ENCODE assay signal across 1 cellular context in the genomic region with DNA sequence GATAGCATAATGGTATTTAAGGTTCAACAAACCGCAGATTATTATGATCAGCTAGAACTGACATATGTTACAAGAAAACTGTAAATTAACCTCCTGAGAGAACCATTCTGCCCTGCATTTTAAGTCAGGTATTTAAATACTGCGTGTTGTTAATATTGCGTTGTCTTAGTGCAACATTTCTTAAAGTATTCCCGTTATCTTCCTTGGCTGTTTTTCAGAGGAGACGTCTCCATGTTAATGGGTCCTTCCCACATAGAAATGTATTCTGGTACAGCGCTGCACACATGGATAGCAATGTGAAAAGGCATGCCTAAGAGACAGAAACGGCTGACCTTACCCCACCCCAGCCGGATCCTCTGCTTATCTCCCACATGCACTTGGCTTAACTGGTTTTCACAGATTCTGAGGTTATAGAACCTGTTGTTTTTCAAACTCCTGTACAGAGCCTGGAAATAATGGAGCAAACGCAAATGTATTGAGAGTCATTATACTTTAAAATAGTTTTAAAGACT.
TF ChIP-seq lines count a peak whose summit lies in the region.

No MANE protein-coding gene starts in this region.

TF ChIP-seq in K562, 482 proteins besides CTCF, POLR2A, EP300 and RAD21 (continued from another document and continues in another):
- TF ChIP-seq FOXP4 (CRISPR knock-in tag; IDR thresholded peaks at IDR 0.05; ENCODE audit: borderline replicate concordance): no peak
- peak; percentile 85 for TF ChIP-seq RNF2 (IDR thresholded peaks at IDR 0.05)
- no peak for TF ChIP-seq NFXL1 (CRISPR knock-in tag; IDR thresholded peaks at IDR 0.05)
- no peak for TF ChIP-seq PURB (CRISPR knock-in tag; IDR thresholded peaks at IDR 0.05; ENCODE audit: low read depth)
- TF ChIP-seq GABPA (tag; conservative IDR thresholded peaks at IDR 0.05; ENCODE audit: low read depth): no peak; the same call in 1 of the 2 replicates
- no peak for TF ChIP-seq NR4A1 (CRISPR knock-in tag; IDR thresholded peaks at IDR 0.05)
- TF ChIP-seq NR4A1 (tag; IDR thresholded peaks at IDR 0.05): 0 out of 2 replicates have a peak, but pooled peaks have one; percentile 57
- no peak for TF ChIP-seq HNRNPL (IDR thresholded peaks at IDR 0.05; ENCODE audit: low read depth, low read length)
- TF ChIP-seq FOXJ3 (CRISPR knock-in tag; IDR thresholded peaks at IDR 0.05): no peak
- no peak for TF ChIP-seq RFX1 (IDR thresholded peaks at IDR 0.05)
- TF ChIP-seq, protein P1, sequence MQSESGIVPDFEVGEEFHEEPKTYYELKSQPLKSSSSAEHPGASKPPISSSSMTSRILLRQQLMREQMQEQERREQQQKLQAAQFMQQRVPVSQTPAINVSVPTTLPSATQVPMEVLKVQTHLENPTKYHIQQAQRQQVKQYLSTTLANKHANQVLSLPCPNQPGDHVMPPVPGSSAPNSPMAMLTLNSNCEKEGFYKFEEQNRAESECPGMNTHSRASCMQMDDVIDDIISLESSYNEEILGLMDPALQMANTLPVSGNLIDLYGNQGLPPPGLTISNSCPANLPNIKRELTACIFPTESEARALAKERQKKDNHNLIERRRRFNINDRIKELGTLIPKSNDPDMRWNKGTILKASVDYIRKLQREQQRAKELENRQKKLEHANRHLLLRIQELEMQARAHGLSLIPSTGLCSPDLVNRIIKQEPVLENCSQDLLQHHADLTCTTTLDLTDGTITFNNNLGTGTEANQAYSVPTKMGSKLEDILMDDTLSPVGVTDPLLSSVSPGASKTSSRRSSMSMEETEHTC (IDR thresholded peaks at IDR 0.05): no peak
- no peak for TF ChIP-seq MED1 (CRISPR knock-in tag; IDR thresholded peaks at IDR 0.05; ENCODE audit: borderline replicate concordance)
- TF ChIP-seq HNRNPLL (IDR thresholded peaks at IDR 0.05; ENCODE audit: low read depth, low read length, poor library complexity, severe bottlenecking): no peak
- TF ChIP-seq ARHGAP35 (IDR thresholded peaks at IDR 0.05; ENCODE audit: partially characterized antibody): no peak
- TF ChIP-seq ZBTB34 (CRISPR knock-in tag; IDR thresholded peaks at IDR 0.05): no peak
- TF ChIP-seq ZEB2 (IDR thresholded peaks at IDR 0.05): peak; percentile 83; the same call in 1 of the 2 replicates
- no peak for TF ChIP-seq RBM14 (IDR thresholded peaks at IDR 0.05; ENCODE audit: borderline replicate concordance, insufficient read depth, low read depth, low read length)
- TF ChIP-seq JUN (IDR thresholded peaks at IDR 0.05; ENCODE audit: borderline replicate concordance, low read depth, low read length): no peak
- TF ChIP-seq JUN (CRISPR knock-in tag; IDR thresholded peaks at IDR 0.05; ENCODE audit: borderline replicate concordance): no peak
- TF ChIP-seq, protein P2, sequence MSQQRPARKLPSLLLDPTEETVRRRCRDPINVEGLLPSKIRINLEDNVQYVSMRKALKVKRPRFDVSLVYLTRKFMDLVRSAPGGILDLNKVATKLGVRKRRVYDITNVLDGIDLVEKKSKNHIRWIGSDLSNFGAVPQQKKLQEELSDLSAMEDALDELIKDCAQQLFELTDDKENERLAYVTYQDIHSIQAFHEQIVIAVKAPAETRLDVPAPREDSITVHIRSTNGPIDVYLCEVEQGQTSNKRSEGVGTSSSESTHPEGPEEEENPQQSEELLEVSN (IDR thresholded peaks at IDR 0.05; ENCODE audit: borderline replicate concordance in 1 of 2, extremely low read depth in 1 of 2, insufficient read depth in 1 of 2, insufficient read length in 1 of 2, low read depth in 1 of 2, low read length in 1 of 2, poor library complexity in 1 of 2, severe bottlenecking in 1 of 2): peak in 1 of 2 experiments; percentile 7
- TF ChIP-seq, protein P3, sequence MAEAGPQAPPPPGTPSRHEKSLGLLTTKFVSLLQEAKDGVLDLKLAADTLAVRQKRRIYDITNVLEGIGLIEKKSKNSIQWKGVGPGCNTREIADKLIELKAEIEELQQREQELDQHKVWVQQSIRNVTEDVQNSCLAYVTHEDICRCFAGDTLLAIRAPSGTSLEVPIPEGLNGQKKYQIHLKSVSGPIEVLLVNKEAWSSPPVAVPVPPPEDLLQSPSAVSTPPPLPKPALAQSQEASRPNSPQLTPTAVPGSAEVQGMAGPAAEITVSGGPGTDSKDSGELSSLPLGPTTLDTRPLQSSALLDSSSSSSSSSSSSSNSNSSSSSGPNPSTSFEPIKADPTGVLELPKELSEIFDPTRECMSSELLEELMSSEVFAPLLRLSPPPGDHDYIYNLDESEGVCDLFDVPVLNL (CRISPR knock-in tag; IDR thresholded peaks at IDR 0.05; ENCODE audit: low read depth): no peak
- no peak for TF ChIP-seq ZNF717 (CRISPR knock-in tag; IDR thresholded peaks at IDR 0.05)
- TF ChIP-seq TBP (optimal IDR thresholded peaks at IDR 0.05; ENCODE audit: low read depth, low read length): no peak
- TF ChIP-seq HCFC1 (IDR thresholded peaks at IDR 0.05; ENCODE audit: low read depth, low read length): no peak
- TF ChIP-seq TRIM28 (IDR thresholded peaks at IDR 0.05): peak; percentile 89
- TF ChIP-seq CBFA2T2 (conservative IDR thresholded peaks at IDR 0.05): peak; percentile 97
- TF ChIP-seq EP400 (IDR thresholded peaks at IDR 0.05): peak; percentile 82
- TF ChIP-seq SLC30A9 (CRISPR knock-in tag; IDR thresholded peaks at IDR 0.05): no peak
- TF ChIP-seq, protein P4, sequence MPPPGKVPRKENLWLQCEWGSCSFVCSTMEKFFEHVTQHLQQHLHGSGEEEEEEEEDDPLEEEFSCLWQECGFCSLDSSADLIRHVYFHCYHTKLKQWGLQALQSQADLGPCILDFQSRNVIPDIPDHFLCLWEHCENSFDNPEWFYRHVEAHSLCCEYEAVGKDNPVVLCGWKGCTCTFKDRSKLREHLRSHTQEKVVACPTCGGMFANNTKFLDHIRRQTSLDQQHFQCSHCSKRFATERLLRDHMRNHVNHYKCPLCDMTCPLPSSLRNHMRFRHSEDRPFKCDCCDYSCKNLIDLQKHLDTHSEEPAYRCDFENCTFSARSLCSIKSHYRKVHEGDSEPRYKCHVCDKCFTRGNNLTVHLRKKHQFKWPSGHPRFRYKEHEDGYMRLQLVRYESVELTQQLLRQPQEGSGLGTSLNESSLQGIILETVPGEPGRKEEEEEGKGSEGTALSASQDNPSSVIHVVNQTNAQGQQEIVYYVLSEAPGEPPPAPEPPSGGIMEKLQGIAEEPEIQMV (tag; conservative IDR thresholded peaks at IDR 0.05; ENCODE audit: low read depth): 0 out of 2 replicates have a peak, but pooled peaks have one; percentile 4
- TF ChIP-seq MECOM (CRISPR knock-in tag; IDR thresholded peaks at IDR 0.05): peak; percentile 54; the same call in 1 of the 2 replicates
- TF ChIP-seq HBP1 (CRISPR knock-in tag; IDR thresholded peaks at IDR 0.05): peak; percentile 38; the same call in 1 of the 2 replicates
- TF ChIP-seq SMARCC2 (IDR thresholded peaks at IDR 0.05; ENCODE audit: low read depth): peak; percentile 96; the same call in 1 of the 2 replicates
- no peak for TF ChIP-seq CHD2 (IDR thresholded peaks at IDR 0.05; ENCODE audit: low read depth, low read length)
- TF ChIP-seq, protein P5, sequence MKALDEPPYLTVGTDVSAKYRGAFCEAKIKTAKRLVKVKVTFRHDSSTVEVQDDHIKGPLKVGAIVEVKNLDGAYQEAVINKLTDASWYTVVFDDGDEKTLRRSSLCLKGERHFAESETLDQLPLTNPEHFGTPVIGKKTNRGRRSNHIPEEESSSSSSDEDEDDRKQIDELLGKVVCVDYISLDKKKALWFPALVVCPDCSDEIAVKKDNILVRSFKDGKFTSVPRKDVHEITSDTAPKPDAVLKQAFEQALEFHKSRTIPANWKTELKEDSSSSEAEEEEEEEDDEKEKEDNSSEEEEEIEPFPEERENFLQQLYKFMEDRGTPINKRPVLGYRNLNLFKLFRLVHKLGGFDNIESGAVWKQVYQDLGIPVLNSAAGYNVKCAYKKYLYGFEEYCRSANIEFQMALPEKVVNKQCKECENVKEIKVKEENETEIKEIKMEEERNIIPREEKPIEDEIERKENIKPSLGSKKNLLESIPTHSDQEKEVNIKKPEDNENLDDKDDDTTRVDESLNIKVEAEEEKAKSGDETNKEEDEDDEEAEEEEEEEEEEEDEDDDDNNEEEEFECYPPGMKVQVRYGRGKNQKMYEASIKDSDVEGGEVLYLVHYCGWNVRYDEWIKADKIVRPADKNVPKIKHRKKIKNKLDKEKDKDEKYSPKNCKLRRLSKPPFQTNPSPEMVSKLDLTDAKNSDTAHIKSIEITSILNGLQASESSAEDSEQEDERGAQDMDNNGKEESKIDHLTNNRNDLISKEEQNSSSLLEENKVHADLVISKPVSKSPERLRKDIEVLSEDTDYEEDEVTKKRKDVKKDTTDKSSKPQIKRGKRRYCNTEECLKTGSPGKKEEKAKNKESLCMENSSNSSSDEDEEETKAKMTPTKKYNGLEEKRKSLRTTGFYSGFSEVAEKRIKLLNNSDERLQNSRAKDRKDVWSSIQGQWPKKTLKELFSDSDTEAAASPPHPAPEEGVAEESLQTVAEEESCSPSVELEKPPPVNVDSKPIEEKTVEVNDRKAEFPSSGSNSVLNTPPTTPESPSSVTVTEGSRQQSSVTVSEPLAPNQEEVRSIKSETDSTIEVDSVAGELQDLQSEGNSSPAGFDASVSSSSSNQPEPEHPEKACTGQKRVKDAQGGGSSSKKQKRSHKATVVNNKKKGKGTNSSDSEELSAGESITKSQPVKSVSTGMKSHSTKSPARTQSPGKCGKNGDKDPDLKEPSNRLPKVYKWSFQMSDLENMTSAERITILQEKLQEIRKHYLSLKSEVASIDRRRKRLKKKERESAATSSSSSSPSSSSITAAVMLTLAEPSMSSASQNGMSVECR (CRISPR knock-in tag; IDR thresholded peaks at IDR 0.05): no peak
- TF ChIP-seq MTA1 (IDR thresholded peaks at IDR 0.05; ENCODE audit: borderline replicate concordance): no peak; the same call in 1 of the 2 replicates
- peak; percentile 54 for TF ChIP-seq RBM25 (IDR thresholded peaks at IDR 0.05; ENCODE audit: low read depth, low read length, severe bottlenecking)
- TF ChIP-seq SMAD1 (IDR thresholded peaks at IDR 0.05; ENCODE audit: low read depth, low read length, partially characterized antibody): peak; percentile 36
- peak; percentile 46 to 55; a peak in 2 of 4 replicates for TF ChIP-seq TEAD1 (CRISPR knock-in tag; IDR thresholded peaks at IDR 0.05)
- no peak for TF ChIP-seq TRIM25 (IDR thresholded peaks at IDR 0.05; ENCODE audit: borderline replicate concordance)
- peak; percentile 44; the same call in 1 of the 2 replicates for TF ChIP-seq NR2C1 (IDR thresholded peaks at IDR 0.05)
- peak; percentile 78 for TF ChIP-seq NR2C1 (tag; IDR thresholded peaks at IDR 0.05)
- no peak for TF ChIP-seq COPS2 (conservative IDR thresholded peaks at IDR 0.05)
